8 cellular contexts compared by ENCODE assay signal in the genomic region with DNA sequence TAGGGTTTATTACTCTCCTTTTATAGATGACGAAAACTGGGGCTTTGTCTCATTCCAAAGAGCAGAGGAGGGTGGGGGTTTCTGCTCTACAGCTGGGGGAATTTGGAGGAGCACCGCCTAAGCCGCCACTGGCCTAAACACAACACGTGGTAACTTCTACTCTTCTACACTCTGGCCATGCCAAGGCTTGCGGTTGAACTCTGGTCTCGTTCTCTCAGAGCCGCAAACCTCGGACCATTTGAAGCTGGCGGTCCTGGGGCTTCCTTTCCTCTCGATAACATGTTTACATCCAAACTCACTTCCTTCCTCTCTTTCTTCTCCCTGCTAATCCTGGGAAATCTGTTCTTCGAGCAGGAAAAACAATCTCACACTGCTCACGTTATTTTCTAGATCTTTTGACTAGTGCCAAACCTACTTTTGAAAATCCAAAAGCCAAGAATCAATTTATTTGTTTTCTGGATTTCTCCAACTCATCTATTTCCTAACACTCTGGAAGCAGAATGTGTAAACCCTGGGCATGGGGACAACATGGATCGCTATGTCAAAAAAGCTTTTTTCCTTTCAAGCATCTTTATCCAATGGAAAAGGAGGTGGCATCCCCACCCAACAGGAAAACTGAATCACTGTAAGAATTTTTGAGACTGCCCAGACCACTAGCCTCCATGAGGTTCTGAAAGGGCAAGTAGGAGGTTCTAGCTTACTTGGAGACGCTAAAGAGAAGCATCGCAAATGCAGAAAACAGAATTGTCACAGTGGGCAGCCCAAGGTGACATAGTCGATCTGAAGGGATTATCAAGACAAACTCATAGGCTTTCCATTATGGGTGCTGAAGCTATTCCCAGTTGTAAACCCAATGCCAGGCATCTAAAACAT. TPM values are rescaled to one million over a fixed set of nuclear protein-coding genes. Genes with fewer than 3 reads are reported as not detected.
A peak's percentile ranks its signal among the peaks of the same experiment; 100 is the strongest.
DNase-seq lines count a peak whose midpoint lies in the region; ATAC-seq, FAIRE-seq and TF ChIP-seq lines count a peak whose summit lies in the region.

No MANE protein-coding gene starts in this region.

- no peak for TF ChIP-seq CTCF in CD4-positive, alpha-beta T cell (IDR thresholded peaks at IDR 0.05)

- peak overlapping the region; percentile 96 for H3K27ac Mint-ChIP-seq in CD4-positive, alpha-beta T cell
- peak overlapping the region; percentile 99 for H3K27ac Mint-ChIP-seq in activated CD4-positive, alpha-beta memory T cell treated with anti-CD3 and anti-CD28 coated beads, Interleukin-2, amount 10 ng/mL, durations not matched to agents 7 days and 5 days
- H3K27ac Mint-ChIP-seq in effector memory CD8-positive, alpha-beta T cell = peak overlapping the region; percentile 98

- no peaks in the 10 kb centered on the region for H3K9me3 ChIP-seq in CD4-positive, alpha-beta T cell (ENCODE audit: control insufficient read depth, low read length)
- H3K9me3 ChIP-seq in HAP-1 (no peaks in the 10 kb centered on the region), mucosa of stomach (ENCODE audit: control insufficient read depth, low read length) (no peaks in the 10 kb centered on the region)

- H3K4me3 ChIP-seq in HAP-1 (no peak overlapping the region), mucosa of stomach (ENCODE audit: low read length) (peak overlapping the region; percentile 48)

- no peak for FAIRE-seq in H54 (lab: Jason Lieb, UNC)

- H3K9ac ChIP-seq in mucosa of stomach (ENCODE audit: low read length) = peak overlapping the region; percentile 81

- H3K36me3 Mint-ChIP-seq in CD4-positive, alpha-beta T cell (ENCODE audit: low read depth) = peaks cover 27% of the 10 kb centered on the region
- H3K36me3 Mint-ChIP-seq in activated CD4-positive, alpha-beta memory T cell treated with anti-CD3 and anti-CD28 coated beads, Interleukin-2, amount 10 ng/mL, durations not matched to agents 7 days and 5 days (ENCODE audit: low read depth) = peaks cover 12% of the 10 kb centered on the region
- H3K36me3 Mint-ChIP-seq in effector memory CD8-positive, alpha-beta T cell (ENCODE audit: insufficient read depth) = peaks cover 72% of the 10 kb centered on the region

- H3K4me1 Mint-ChIP-seq in CD4-positive, alpha-beta T cell (ENCODE audit: low read depth) = peaks cover 71% of the 10 kb centered on the region
- H3K4me1 Mint-ChIP-seq in activated CD4-positive, alpha-beta memory T cell treated with anti-CD3 and anti-CD28 coated beads, Interleukin-2, amount 10 ng/mL, durations not matched to agents 7 days and 5 days = peaks cover 62% of the 10 kb centered on the region
- H3K4me1 Mint-ChIP-seq in effector memory CD8-positive, alpha-beta T cell (ENCODE audit: low read depth in 2 of 2) = peaks cover 51 to 54% of the 10 kb centered on the region in 2 donors

- H3K27me3 Mint-ChIP-seq in CD4-positive, alpha-beta T cell = peaks cover 7% of the 10 kb centered on the region
- peaks cover 1% of the 10 kb centered on the region for H3K27me3 Mint-ChIP-seq in activated CD4-positive, alpha-beta memory T cell treated with anti-CD3 and anti-CD28 coated beads, Interleukin-2, amount 10 ng/mL, durations not matched to agents 7 days and 5 days
- no peaks in the 10 kb centered on the region for H3K27me3 Mint-ChIP-seq in effector memory CD8-positive, alpha-beta T cell

- intact Hi-C loops in CD4-positive, alpha-beta T cell (cut with DNase I, micrococcal nuclease) = loop anchor here in 1 of 2 experiments (5.0 kb wide), 1 partner anchor 670 kb away; no protein-coding TSS in a partner anchor

- TF ChIP-seq POLR2A in H54 (IDR thresholded peaks at IDR 0.05; ENCODE audit: low read depth, low read length) = no peak

- H3K27me3 ChIP-seq in CD4-positive, alpha-beta T cell (ENCODE audit: control insufficient read depth, insufficient read depth, low read length) = no peaks in the 10 kb centered on the region
- H3K27me3 ChIP-seq in HAP-1 (ENCODE audit: low read depth) = no peaks in the 10 kb centered on the region
- H3K27me3 ChIP-seq in mucosa of stomach (ENCODE audit: control insufficient read depth, insufficient read depth, low read length) = no peaks in the 10 kb centered on the region

- POLR2A ChIA-PET in CD4-positive, alpha-beta T cell (lab: Charles Lee) = interaction anchor here (1.3 to 8.7 kb wide), 9 partner anchors 12 to 1292 kb away, joined by 5 to 157 read pairs (median 22); partner anchors contain the start of genes DCUN1D3, EEF2K, LYRM1 and MOSMO
- POLR2A ChIA-PET in activated CD4-positive, alpha-beta memory T cell treated with anti-CD3 and anti-CD28 coated beads, Interleukin-2, amount 10 ng/mL, durations not matched to agents 7 days and 5 days (lab: Charles Lee) = interaction anchor here (0.7 to 5.8 kb wide), 15 partner anchors 11 to 1292 kb away, joined by 3 to 71 read pairs (median 6); partner anchors contain the start of genes DCUN1D3, EEF2K, MOSMO and POLR3E

- peaks cover 13% of the 10 kb centered on the region for H3K9me3 Mint-ChIP-seq in CD4-positive, alpha-beta T cell
- no peaks in the 10 kb centered on the region for H3K9me3 Mint-ChIP-seq in activated CD4-positive, alpha-beta memory T cell treated with anti-CD3 and anti-CD28 coated beads, Interleukin-2, amount 10 ng/mL, durations not matched to agents 7 days and 5 days
- peaks cover 3 to 11% of the 10 kb centered on the region in 2 donors for H3K9me3 Mint-ChIP-seq in effector memory CD8-positive, alpha-beta T cell

- peak; percentile 40 to 85 (median 64) for DNase-seq in CD4-positive, alpha-beta T cell
- peak; percentile 68 to 70 for DNase-seq in HAP-1 (ENCODE audit: low spot score in 2 of 2)
- peak; percentile 57 to 73 for DNase-seq in NCI-H526 (lab: John Stamatoyannopoulos, UW)
- peak; percentile 87 for DNase-seq in activated CD4-positive, alpha-beta memory T cell treated with anti-CD3 and anti-CD28 coated beads, Interleukin-2, amount 10 ng/mL, durations not matched to agents 7 days and 5 days
- peak; percentile 79 to 83 (median 79) for DNase-seq in effector memory CD8-positive, alpha-beta T cell
- peak; percentile 68 for DNase-seq in stimulated activated CD8-positive, alpha-beta memory T cell treated with anti-CD3 and anti-CD28 coated beads, Interleukin-2, amount 100 ng/mL, for 48 hours (ENCODE audit: low read depth in 2 of 2)
- no peak for DNase-seq in H54 (ENCODE audit: insufficient read length, low spot score)

- H3K27ac ChIP-seq in CD4-positive, alpha-beta T cell (ENCODE audit: low read depth, low read length) = peak overlapping the region; percentile 100

- peaks cover 15% of the 10 kb centered on the region for H3K4me1 ChIP-seq in HAP-1
- peaks cover 45% of the 10 kb centered on the region for H3K4me1 ChIP-seq in mucosa of stomach (ENCODE audit: control insufficient read depth, insufficient read depth, low read length)

- CTCF ChIA-PET in CD4-positive, alpha-beta T cell (lab: Charles Lee) = interaction anchor here (1.4 to 6.5 kb wide), 4 partner anchors 12 to 115 kb away, joined by 3 to 33 read pairs (median 12); partner anchors contain the start of genes EEF2K and POLR3E
- CTCF ChIA-PET in activated CD4-positive, alpha-beta memory T cell treated with anti-CD3 and anti-CD28 coated beads, Interleukin-2, amount 10 ng/mL, durations not matched to agents 7 days and 5 days (lab: Charles Lee) = interaction anchor here (1.3 to 14.1 kb wide), 4 partner anchors 12 to 126 kb away, joined by 3 to 183 read pairs (median 8); partner anchors contain the start of genes EEF2K and POLR3E

- peak overlapping the region; percentile 83 for H3K4me3 Mint-ChIP-seq in CD4-positive, alpha-beta T cell
- peak overlapping the region; percentile 87 for H3K4me3 Mint-ChIP-seq in activated CD4-positive, alpha-beta memory T cell treated with anti-CD3 and anti-CD28 coated beads, Interleukin-2, amount 10 ng/mL, durations not matched to agents 7 days and 5 days
- peak overlapping the region; percentile 84 for H3K4me3 Mint-ChIP-seq in effector memory CD8-positive, alpha-beta T cell

- in situ Hi-C loops in HAP-1 (cut with MboI; ENCODE audit: low sequenced_read_pairs) = no loop called here

- ATAC-seq in CD4-positive, alpha-beta T cell (ENCODE audit: poor library complexity) = peak; percentile 12
- peak; percentile 29 for ATAC-seq in effector memory CD8-positive, alpha-beta T cell (replicated peaks)

- H3K36me3 ChIP-seq in HAP-1 (replicated peaks) = no peaks in the 10 kb centered on the region
- no peaks in the 10 kb centered on the region for H3K36me3 ChIP-seq in mucosa of stomach (ENCODE audit: control insufficient read depth, insufficient read depth, low read length)

RNA-seq across cellular contexts. Expression of gene EEF2K, which starts 13.6 kb away (rescaled TPM):
- 10 to 100 TPM; 10.1 to 13.2 TPM for total RNA-seq in CD4-positive, alpha-beta T cell
- total RNA-seq in activated CD4-positive, alpha-beta memory T cell treated with anti-CD3 and anti-CD28 coated beads, Interleukin-2, amount 10 ng/mL, durations not matched to agents 7 days and 5 days = 10 to 100 TPM; 22.1 to 24.8 TPM

RNA-seq across cellular contexts. Expression of gene SDR42E2, which starts 30.2 kb away (rescaled TPM):
- 1 to 10 TPM; 1.0 to 1.3 TPM for total RNA-seq in CD4-positive, alpha-beta T cell
- not detected for total RNA-seq in activated CD4-positive, alpha-beta memory T cell treated with anti-CD3 and anti-CD28 coated beads, Interleukin-2, amount 10 ng/mL, durations not matched to agents 7 days and 5 days
